ENCODE assay signal across 24 cellular contexts in genomic region chr14:104791425-104791824, GRCh38. TPM values are rescaled to one million over a fixed set of nuclear protein-coding genes. Genes with fewer than 3 reads are reported as not detected.
DNase-seq lines count a peak whose midpoint lies in the region; ATAC-seq and TF ChIP-seq lines count a peak whose summit lies in the region.
"Had no signal": no experiment of that assay in that cellular context is flagged by ENCODE, and none has a peak within 500 bp of the region (broad histone marks: within the 10 kb centered on the region; RNA-seq: fewer than 3 reads in every experiment).

No MANE protein-coding gene starts in this region.

- no peak for TF ChIP-seq CTCF in HEK293 (tag by site-specific recombination; IDR thresholded peaks at IDR 0.05)

- H3K9me3 ChIP-seq in BLaER1 = no peaks in the 10 kb centered on the region
- no peaks in the 10 kb centered on the region for H3K9me3 ChIP-seq in HEK293 (ENCODE audit: control insufficient read depth, insufficient read depth, low read depth, low read length)
- no peaks in the 10 kb centered on the region for H3K9me3 ChIP-seq in neuronal stem cell (replicated peaks in 1 of 2; ENCODE audit: control insufficient read depth in 2 of 2, insufficient read depth in 1 of 2, low read depth in 1 of 2, low read length in 2 of 2)
- H3K9me3 ChIP-seq: breast epithelium, HAP-1, lower lobe of right lung, transverse colon had no signal

- no peak for ATAC-seq in central memory CD8-positive, alpha-beta T cell (replicated peaks; ENCODE audit: extremely low read depth, poor library complexity, severe bottlenecking)
- ATAC-seq in HG02588 (IDR thresholded peaks at IDR 0.05; ENCODE audit: unreplicated experiment) = no peak
- no peak for ATAC-seq in stimulated activated naive CD8-positive, alpha-beta T cell treated with anti-CD3 and anti-CD28 coated beads, Interleukin-15, Interleukin-2, amounts not matched to agents 100 U/mL and 50 U/mL, for 24 hours
- ATAC-seq: activated CD4-positive, alpha-beta T cell treated with anti-CD3 and anti-CD28 coated beads for 36 hours; T-helper 17 cell had no signal

- H3K4me1 Mint-ChIP-seq in central memory CD8-positive, alpha-beta T cell = peaks cover 41% of the 10 kb centered on the region

- no peak overlapping the region for H2BK120ac ChIP-seq in neuronal stem cell (ENCODE audit: low read depth, low read length)

- no peak overlapping the region for H2BK15ac ChIP-seq in neuronal stem cell (ENCODE audit: low read length)

- no peak overlapping the region for H2AFZ ChIP-seq in neuronal stem cell (ENCODE audit: low read length)

- H3K23ac ChIP-seq in neuronal stem cell (ENCODE audit: low read depth, low read length, poor library complexity) = peak overlapping the region; percentile 8

- H4K20me1 ChIP-seq in BLaER1 = peaks cover 87% of the 10 kb centered on the region

- WGBS in neuronal stem cell (ENCODE audit: extremely low coverage in 2 of 2, insufficient read length in 2 of 2, insufficient replicate concordance in 1 of 2), 2 donors = no CpG with 5 or more reads among the region's 9 CpGs

- H3K27me3 ChIP-seq in BLaER1 (no peaks in the 10 kb centered on the region; the same call in 1 of the 2 replicates), neuronal stem cell (ENCODE audit: control insufficient read depth in 3 of 3, insufficient read depth in 3 of 3, low read depth in 1 of 3, low read length in 3 of 3) (peaks cover 0 to 7% (median 2%) of the 10 kb centered on the region in 3 experiments)
- H3K27me3 ChIP-seq: breast epithelium, transverse colon had no signal

- H3K4me3 Mint-ChIP-seq in central memory CD8-positive, alpha-beta T cell = peak overlapping the region; percentile 37
- H3K4me3 Mint-ChIP-seq: activated CD4-positive, alpha-beta T cell treated with anti-CD3 and anti-CD28 coated beads for 36 hours; T-helper 17 cell had no signal

- H3K9me3 Mint-ChIP-seq in central memory CD8-positive, alpha-beta T cell = no peaks in the 10 kb centered on the region

- H3K27me3 Mint-ChIP-seq in central memory CD8-positive, alpha-beta T cell = no peaks in the 10 kb centered on the region
- H3K27me3 Mint-ChIP-seq: activated CD4-positive, alpha-beta T cell treated with anti-CD3 and anti-CD28 coated beads for 36 hours; T-helper 17 cell had no signal

- H2BK12ac ChIP-seq in neuronal stem cell (ENCODE audit: low read length) = no peak overlapping the region

- no peak overlapping the region for H4K8ac ChIP-seq in neuronal stem cell (ENCODE audit: low read depth, low read length)

- H4K91ac ChIP-seq in neuronal stem cell (ENCODE audit: low read depth, low read length, poor library complexity) = no peak overlapping the region

- no peak overlapping the region for H3K4ac ChIP-seq in neuronal stem cell (ENCODE audit: low read length)

- H3K27ac ChIP-seq in BLaER1 (no peak overlapping the region), HEK293 (ENCODE audit: extremely low read depth, low read depth, low read length) (no peak overlapping the region), neuronal stem cell (replicated peaks; ENCODE audit: low read length) (no peak overlapping the region), substantia nigra (ENCODE audit: low read depth, low read length, poor library complexity, severe bottlenecking) (no peak overlapping the region)
- H3K27ac ChIP-seq: KMS-11, transverse colon had no signal

- DNase-seq in central memory CD8-positive, alpha-beta T cell (ENCODE audit: low spot score in 2 of 2) = no peak
- DNase-seq in neuronal stem cell (ENCODE audit: low spot score) = no peak
- no peak for DNase-seq in substantia nigra (lab: John Stamatoyannopoulos, UW)
- no peak for DNase-seq in stimulated activated naive CD8-positive, alpha-beta T cell treated with anti-CD3 and anti-CD28 coated beads, Interleukin-15, Interleukin-2, amounts not matched to agents 100 U/mL and 50 U/mL, for 24 hours
- DNase-seq in NCI-H2081 (lab: John Stamatoyannopoulos, UW) = no peak
- DNase-seq: activated CD4-positive, alpha-beta T cell treated with anti-CD3 and anti-CD28 coated beads for 36 hours; activated CD8-positive, alpha-beta memory T cell treated with anti-CD3 and anti-CD28 coated beads for 24 hours; amniotic stem cell; Calu3; effector CD8-positive, alpha-beta T cell; kidney; NCI-H1417 treated with DMSO at 0.1 percent for 48 hours; NCI-H748 treated with DMSO at 0.1 percent for 48 hours; nucleus accumbens; T-helper 17 cell; transverse colon had no signal

- H3K4me2 ChIP-seq in BLaER1 = peak overlapping the region; percentile 97
- no peak overlapping the region for H3K4me2 ChIP-seq in neuronal stem cell (ENCODE audit: insufficient read depth, low read length, poor library complexity, severe bottlenecking)
- H3K4me2 ChIP-seq: KMS-11 had no signal

- H3K79me1 ChIP-seq in neuronal stem cell (ENCODE audit: low read depth, low read length) = peaks cover 46% of the 10 kb centered on the region

- 0 out of 2 replicates have a peak overlapping the region, but pooled peaks have one; percentile 7 for H3K9ac ChIP-seq in BLaER1
- no peak overlapping the region for H3K9ac ChIP-seq in neuronal stem cell (ENCODE audit: low read depth, low read length, poor library complexity)
- H3K9ac ChIP-seq: KMS-11 had no signal

- H3K18ac ChIP-seq in neuronal stem cell (ENCODE audit: low read length) = no peak overlapping the region

- H3K4me1 ChIP-seq in BLaER1 = peaks cover 86% of the 10 kb centered on the region
- H3K4me1 ChIP-seq in HEK293 (ENCODE audit: control insufficient read depth, insufficient read depth, low read length) = peaks cover 10% of the 10 kb centered on the region
- peaks cover 17 to 22% of the 10 kb centered on the region in 2 donors for H3K4me1 ChIP-seq in neuronal stem cell (ENCODE audit: control insufficient read depth in 2 of 2, insufficient read depth in 1 of 2, low read depth in 1 of 2, low read length in 2 of 2)

- no peak overlapping the region for H2BK5ac ChIP-seq in neuronal stem cell (ENCODE audit: low read length)

- peak overlapping the region; percentile 74 for H3K27ac Mint-ChIP-seq in central memory CD8-positive, alpha-beta T cell (ENCODE audit: low read depth)
- H3K27ac Mint-ChIP-seq: activated CD4-positive, alpha-beta T cell treated with anti-CD3 and anti-CD28 coated beads for 36 hours; T-helper 17 cell had no signal

- peak overlapping the region; percentile 21 for H3K14ac ChIP-seq in neuronal stem cell (ENCODE audit: low read length)

- H3K36me3 ChIP-seq in BLaER1 (peaks cover 67% of the 10 kb centered on the region), HEK293 (ENCODE audit: control insufficient read depth in 2 of 2, insufficient read depth in 1 of 2, low read length in 2 of 2) (peaks cover 0 to 70% of the 10 kb centered on the region in 2 experiments; a peak in 1 of 3 replicates), neuronal stem cell (replicated peaks in 1 of 2; ENCODE audit: control insufficient read depth in 2 of 2, insufficient read depth in 2 of 2, low read length in 2 of 2) (peaks cover 17 to 72% of the 10 kb centered on the region in 2 donors)
- H3K36me3 ChIP-seq: breast epithelium had no signal

- POLR2A ChIA-PET in HEK293 (lab: Yijun Ruan, JAX) = interaction anchor here (0.7 to 2.0 kb wide), 3 partner anchors 10 to 20 kb away, joined by 3 to 4 read pairs (median 3); partner anchors contain the start of gene ZBTB42

- peaks cover 12% of the 10 kb centered on the region for H3K36me3 Mint-ChIP-seq in central memory CD8-positive, alpha-beta T cell (ENCODE audit: insufficient read depth)

- CTCF ChIA-PET in HEK293 (lab: Yijun Ruan, JAX) = interaction anchor here (1.8 kb wide), 1 partner anchor 22 kb away, joined by 6 read pairs; no protein-coding TSS in a partner anchor

- H3K4me3 ChIP-seq in BLaER1 = no peak overlapping the region
- no peak overlapping the region for H3K4me3 ChIP-seq in HEK293 (ENCODE audit: low read depth, low read length)
- no peak overlapping the region for H3K4me3 ChIP-seq in neuronal stem cell (ENCODE audit: low read length in 2 of 2)
- H3K4me3 ChIP-seq: HAP-1, lower lobe of right lung, skin epidermis, transverse colon had no signal

- no peak overlapping the region for H2AK5ac ChIP-seq in neuronal stem cell (ENCODE audit: low read depth, low read length)

TF ChIP-seq in HEK293, 187 proteins besides CTCF, POLR2A, EP300 and RAD21:
- TF ChIP-seq ZNF138 (tag by site-specific recombination; IDR thresholded peaks at IDR 0.05; ENCODE audit: borderline replicate concordance) (no peak), ZFP3 (tag by site-specific recombination; IDR thresholded peaks at IDR 0.05; ENCODE audit: low read depth) (peak; percentile 99)
TF ChIP-seq in HEK293: peak in this region for 1.

RNA-seq across cellular contexts. Expression of gene AKT1, which starts 4.1 kb away (rescaled TPM):
- 84.4 TPM for polyA plus RNA-seq in neuronal stem cell (2013, experiment 1 of 2)
- 82.3 TPM for polyA plus RNA-seq in neuronal stem cell (2013, experiment 2 of 2)

RNA-seq across cellular contexts. Expression of gene ZBTB42, which starts 9.5 kb away (rescaled TPM):
- 0.95 TPM for polyA plus RNA-seq in neuronal stem cell (2013, experiment 1 of 2)
- 0.87 TPM for polyA plus RNA-seq in neuronal stem cell (2013, experiment 2 of 2)

RNA-seq across cellular contexts. Expression of gene SIVA1, which starts 38.5 kb away (rescaled TPM):
- 109 TPM for polyA plus RNA-seq in neuronal stem cell (2013, experiment 1 of 2)
- polyA plus RNA-seq in neuronal stem cell (2013, experiment 2 of 2) = 114 TPM
